In genomic region chr2:16169381-16169960, GRCh38 we compare ENCODE assay signal across 26 cellular contexts.
"Had no signal": no experiment of that assay in that cellular context is flagged by ENCODE, and none has a peak within 500 bp of the region (broad histone marks: within the 10 kb centered on the region; RNA-seq: fewer than 3 reads in every experiment).

No MANE protein-coding gene starts in this region.

- H3K36me3 Mint-ChIP-seq: naive thymus-derived CD4-positive, alpha-beta T cell had no signal

- H3K27me3 ChIP-seq: neutrophil, right atrium auricular region, suprapubic skin, transverse colon, vagina had no signal

- DNase-seq: cortex of kidney; effector CD4-positive, alpha-beta T cell; esophagus squamous epithelium; foreskin melanocyte; glutamatergic neuron; heart right ventricle; hippocampal formation; left cardiac atrium; left lung; mesenchymal stem cell; midbrain; naive thymus-derived CD4-positive, alpha-beta T cell; stimulated activated CD4-positive, alpha-beta T cell treated with anti-CD3 and anti-CD28 coated beads, Interleukin-12 subunit alpha, Interleukin-12 subunit beta, amount 100 ng/mL, for 4 hours; stimulated activated CD4-positive, alpha-beta T cell treated with anti-CD3 and anti-CD28 coated beads, Interleukin-1b, Interleukin-23, amount 100 ng/mL, for 48 hours; stimulated activated CD4-positive, alpha-beta T cell treated with anti-CD3 and anti-CD28 coated beads, Interleukin-4, amount 100 ng/mL, for 1 hour; stimulated activated CD8-positive, alpha-beta memory T cell treated with anti-CD3 and anti-CD28 coated beads, Interleukin-4, amount 100 ng/mL, for 48 hours; stimulated activated naive CD4-positive, alpha-beta T cell; stimulated activated naive CD8-positive, alpha-beta T cell treated with anti-CD3 and anti-CD28 coated beads, Interleukin-15, amount 100 ng/mL, for 72 hours; transverse colon had no signal

- H3K4me3 Mint-ChIP-seq: naive thymus-derived CD4-positive, alpha-beta T cell; stimulated activated naive CD8-positive, alpha-beta T cell treated with anti-CD3 and anti-CD28 coated beads, Interleukin-15, amount 100 ng/mL, for 72 hours had no signal

- H3K4me1 Mint-ChIP-seq: stimulated activated naive CD8-positive, alpha-beta T cell treated with anti-CD3 and anti-CD28 coated beads, Interleukin-15, amount 100 ng/mL, for 72 hours had no signal

- ATAC-seq: heart right ventricle; left cardiac atrium; left lung; naive thymus-derived CD4-positive, alpha-beta T cell; sciatic nerve; stimulated activated naive CD8-positive, alpha-beta T cell treated with anti-CD3 and anti-CD28 coated beads, Interleukin-15, amount 100 ng/mL, for 72 hours had no signal

- H3K36me3 ChIP-seq: esophagus squamous epithelium, heart right ventricle, left lung, neutrophil, prostate gland, right atrium auricular region, suprapubic skin, transverse colon, vagina had no signal

- H3K9me3 Mint-ChIP-seq: stimulated activated naive CD8-positive, alpha-beta T cell treated with anti-CD3 and anti-CD28 coated beads, Interleukin-15, amount 100 ng/mL, for 72 hours had no signal

- H3K4me1 ChIP-seq: esophagus squamous epithelium, heart right ventricle, left lung, prostate gland, right atrium auricular region, suprapubic skin, transverse colon, vagina had no signal

- H3K27ac ChIP-seq: esophagus squamous epithelium, heart right ventricle, left lung, neutrophil, prostate gland, right atrium auricular region, suprapubic skin, transverse colon, vagina had no signal

- H3K27ac Mint-ChIP-seq: naive thymus-derived CD4-positive, alpha-beta T cell had no signal

- H3K9me3 ChIP-seq: esophagus squamous epithelium, heart right ventricle, left lung, neutrophil, prostate gland, right atrium auricular region, suprapubic skin, transverse colon, vagina had no signal

- H3K4me3 ChIP-seq: esophagus squamous epithelium, heart right ventricle, left lung, prostate gland, right atrium auricular region, smooth muscle cell, suprapubic skin, transverse colon, vagina had no signal
